Comparison of ENCODE assay signal across 2 cellular contexts in the genomic region with DNA sequence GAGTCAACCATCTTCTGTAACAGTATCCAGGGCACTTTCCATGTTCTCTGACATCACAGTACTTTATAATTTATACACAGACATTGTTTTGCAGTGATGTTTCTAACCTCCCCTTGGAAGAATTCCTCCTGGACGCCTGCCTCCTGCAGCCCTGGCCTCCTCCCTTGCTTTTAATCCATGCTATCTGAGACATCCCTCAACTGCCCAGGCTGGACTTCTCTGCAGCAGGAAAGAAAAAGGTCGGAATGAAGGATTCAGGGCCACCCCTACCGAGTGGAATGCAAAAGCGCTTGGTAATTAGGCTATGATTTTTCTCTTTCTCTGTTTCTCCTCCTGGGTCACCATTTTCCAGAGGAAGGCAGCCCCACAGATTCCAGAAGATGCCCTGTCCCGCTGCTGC.
TF ChIP-seq lines count a peak whose summit lies in the region.

No MANE protein-coding gene starts in this region.

TF ChIP-seq in HepG2, 621 proteins besides CTCF, POLR2A, EP300 and RAD21:
- TF ChIP-seq TEAD3 (CRISPR knock-in tag; optimal IDR thresholded peaks at IDR 0.05; ENCODE audit: borderline replicate concordance): peak; percentile 36
- TF ChIP-seq, protein P1, sequence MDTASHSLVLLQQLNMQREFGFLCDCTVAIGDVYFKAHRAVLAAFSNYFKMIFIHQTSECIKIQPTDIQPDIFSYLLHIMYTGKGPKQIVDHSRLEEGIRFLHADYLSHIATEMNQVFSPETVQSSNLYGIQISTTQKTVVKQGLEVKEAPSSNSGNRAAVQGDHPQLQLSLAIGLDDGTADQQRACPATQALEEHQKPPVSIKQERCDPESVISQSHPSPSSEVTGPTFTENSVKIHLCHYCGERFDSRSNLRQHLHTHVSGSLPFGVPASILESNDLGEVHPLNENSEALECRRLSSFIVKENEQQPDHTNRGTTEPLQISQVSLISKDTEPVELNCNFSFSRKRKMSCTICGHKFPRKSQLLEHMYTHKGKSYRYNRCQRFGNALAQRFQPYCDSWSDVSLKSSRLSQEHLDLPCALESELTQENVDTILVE (CRISPR knock-in tag; IDR thresholded peaks at IDR 0.05): no peak

TF ChIP-seq in H1, 55 proteins besides CTCF, POLR2A, EP300 and RAD21:
- TF ChIP-seq POLR2AphosphoS5 (IDR thresholded peaks at IDR 0.05; ENCODE audit: low read depth, low read length): no peak
